10 cellular contexts compared by ENCODE assay signal in the genomic region with DNA sequence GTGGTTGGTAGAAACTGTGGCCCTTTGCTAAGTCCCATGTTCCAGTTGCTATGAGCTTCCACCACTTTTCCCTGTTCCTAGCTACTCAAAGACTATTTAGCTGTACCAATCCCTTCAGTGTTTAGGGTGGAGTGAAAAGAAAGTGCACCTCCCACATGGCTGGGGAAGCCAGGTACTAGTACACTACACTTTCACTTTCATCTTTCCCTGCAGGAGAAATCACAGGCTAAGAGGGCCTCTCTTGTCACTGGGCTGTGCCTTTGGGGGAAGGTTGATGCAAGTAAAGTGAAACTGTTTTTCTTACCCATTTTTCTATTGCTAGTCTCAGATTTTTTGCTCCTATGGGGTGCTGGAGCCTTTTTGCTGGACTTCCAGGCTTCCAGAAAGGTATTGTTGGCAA. TPM values are rescaled to one million over a fixed set of nuclear protein-coding genes. Genes with fewer than 3 reads are reported as not detected.
DNase-seq lines count a peak whose midpoint lies in the region; FAIRE-seq and TF ChIP-seq lines count a peak whose summit lies in the region.
"Had no signal": no experiment of that assay in that cellular context is flagged by ENCODE, and none has a peak within 500 bp of the region (broad histone marks: within the 10 kb centered on the region; RNA-seq: fewer than 3 reads in every experiment).

No MANE protein-coding gene starts in this region.

- H3K27me3 ChIP-seq in small intestine (ENCODE audit: control insufficient read depth in 2 of 2, insufficient read depth in 2 of 2, low read length in 2 of 2) = no peaks in the 10 kb centered on the region

- H3K36me3 ChIP-seq in small intestine (ENCODE audit: control insufficient read depth in 2 of 2, insufficient read depth in 2 of 2, low read length in 2 of 2) = no peaks in the 10 kb centered on the region

- intact Hi-C loops in activated CD4-positive, alpha-beta memory T cell treated with anti-CD3 and anti-CD28 coated beads for 36 hours (cut with micrococcal nuclease) = loop anchor here (5.0 kb wide), 1 partner anchor 265 kb away; no protein-coding TSS in a partner anchor

- H3K27ac Mint-ChIP-seq in activated CD4-positive, alpha-beta memory T cell treated with anti-CD3 and anti-CD28 coated beads for 36 hours = no peak overlapping the region
- no peak overlapping the region for H3K27ac Mint-ChIP-seq in activated CD4-positive, alpha-beta memory T cell treated with anti-CD3 and anti-CD28 coated beads, Interleukin-2, amount 10 ng/mL, durations not matched to agents 7 days and 5 days
- peak overlapping the region; percentile 36 for H3K27ac Mint-ChIP-seq in chondrocyte (ENCODE audit: unreplicated experiment)

- H3K27me3 Mint-ChIP-seq in activated CD4-positive, alpha-beta memory T cell treated with anti-CD3 and anti-CD28 coated beads for 36 hours = peaks cover 3% of the 10 kb centered on the region
- peaks cover 13% of the 10 kb centered on the region for H3K27me3 Mint-ChIP-seq in activated CD4-positive, alpha-beta memory T cell treated with anti-CD3 and anti-CD28 coated beads, Interleukin-2, amount 10 ng/mL, durations not matched to agents 7 days and 5 days
- H3K27me3 Mint-ChIP-seq in chondrocyte (ENCODE audit: low read depth) = no peaks in the 10 kb centered on the region

- CTCF ChIA-PET in activated CD4-positive, alpha-beta memory T cell treated with anti-CD3 and anti-CD28 coated beads for 36 hours (lab: Charles Lee) = interaction anchor here (1.2 kb wide), 1 partner anchor 123 kb away, joined by 4 read pairs; no protein-coding TSS in a partner anchor
- CTCF ChIA-PET in activated CD4-positive, alpha-beta memory T cell treated with anti-CD3 and anti-CD28 coated beads, Interleukin-2, amount 10 ng/mL, durations not matched to agents 7 days and 5 days (lab: Charles Lee) = interaction anchor here (0.8 kb wide), 1 partner anchor 94 kb away, joined by 3 read pairs; no protein-coding TSS in a partner anchor

- peaks cover 26% of the 10 kb centered on the region for H3K9me3 Mint-ChIP-seq in activated CD4-positive, alpha-beta memory T cell treated with anti-CD3 and anti-CD28 coated beads for 36 hours
- peaks cover 26% of the 10 kb centered on the region for H3K9me3 Mint-ChIP-seq in activated CD4-positive, alpha-beta memory T cell treated with anti-CD3 and anti-CD28 coated beads, Interleukin-2, amount 10 ng/mL, durations not matched to agents 7 days and 5 days
- peaks cover 27% of the 10 kb centered on the region for H3K9me3 Mint-ChIP-seq in chondrocyte (ENCODE audit: low read depth)

- H3K4me3 Mint-ChIP-seq in activated CD4-positive, alpha-beta memory T cell treated with anti-CD3 and anti-CD28 coated beads for 36 hours = no peak overlapping the region
- no peak overlapping the region for H3K4me3 Mint-ChIP-seq in activated CD4-positive, alpha-beta memory T cell treated with anti-CD3 and anti-CD28 coated beads, Interleukin-2, amount 10 ng/mL, durations not matched to agents 7 days and 5 days
- no peak overlapping the region for H3K4me3 Mint-ChIP-seq in chondrocyte (ENCODE audit: unreplicated experiment)

- FAIRE-seq in small intestine (lab: Jason Lieb, UNC) = no peak

- H3K4me3 ChIP-seq in small intestine (ENCODE audit: low read depth in 1 of 2, low read length in 2 of 2) = no peak overlapping the region

- peak; percentile 14 for DNase-seq in activated CD4-positive, alpha-beta memory T cell treated with anti-CD3 and anti-CD28 coated beads for 36 hours
- no peak for DNase-seq in activated CD4-positive, alpha-beta memory T cell treated with anti-CD3 and anti-CD28 coated beads, Interleukin-2, amount 10 ng/mL, durations not matched to agents 7 days and 5 days
- peak; percentile 4 for DNase-seq in NCI-H2196 (lab: John Stamatoyannopoulos, UW; ENCODE audit: unreplicated experiment)
- no peak for DNase-seq in chondrocyte (ENCODE audit: low spot score)
- DNase-seq in small intestine = peak; percentile 71
- no peak for DNase-seq in activated gamma-delta T cell treated with Interleukin-2 at 50 U/mL for 16 hours
- no peak for DNase-seq in NCI-H524 (lab: John Stamatoyannopoulos, UW)
- no peak for DNase-seq in hippocampal formation (lab: John Stamatoyannopoulos, UW)
- DNase-seq: activated CD8-positive, alpha-beta memory T cell treated with anti-CD3 and anti-CD28 coated beads, Interleukin-2, amount 50 U/mL, for 48 hours; caudate nucleus had no signal

- peaks cover 1% of the 10 kb centered on the region for H3K9me3 ChIP-seq in small intestine (ENCODE audit: control insufficient read depth, low read depth)

- no peak overlapping the region for H3K27ac ChIP-seq in small intestine (ENCODE audit: low read depth in 1 of 2, low read length in 1 of 2)

- peaks cover 6 to 8% of the 10 kb centered on the region in 2 donors for H3K4me1 ChIP-seq in small intestine (ENCODE audit: control insufficient read depth in 2 of 2, insufficient read depth in 1 of 2, low read depth in 1 of 2, low read length in 1 of 2)

- POLR2A ChIA-PET in activated CD4-positive, alpha-beta memory T cell treated with anti-CD3 and anti-CD28 coated beads for 36 hours (lab: Charles Lee) = no interaction called here
- POLR2A ChIA-PET in activated CD4-positive, alpha-beta memory T cell treated with anti-CD3 and anti-CD28 coated beads, Interleukin-2, amount 10 ng/mL, durations not matched to agents 7 days and 5 days (lab: Charles Lee) = interaction anchor here (0.6 kb wide), 1 partner anchor 221 kb away, joined by 3 read pairs; no protein-coding TSS in a partner anchor

- H3K36me3 Mint-ChIP-seq in activated CD4-positive, alpha-beta memory T cell treated with anti-CD3 and anti-CD28 coated beads for 36 hours = peaks cover 10% of the 10 kb centered on the region
- H3K36me3 Mint-ChIP-seq in activated CD4-positive, alpha-beta memory T cell treated with anti-CD3 and anti-CD28 coated beads, Interleukin-2, amount 10 ng/mL, durations not matched to agents 7 days and 5 days (ENCODE audit: low read depth) = peaks cover 15% of the 10 kb centered on the region
- H3K36me3 Mint-ChIP-seq in chondrocyte (ENCODE audit: low read depth) = peaks cover 5% of the 10 kb centered on the region

- TF ChIP-seq CTCF in chondrocyte (IDR thresholded peaks at IDR 0.05) = no peak

- peaks cover 29% of the 10 kb centered on the region for H3K4me1 Mint-ChIP-seq in activated CD4-positive, alpha-beta memory T cell treated with anti-CD3 and anti-CD28 coated beads for 36 hours (ENCODE audit: low read depth)
- H3K4me1 Mint-ChIP-seq in activated CD4-positive, alpha-beta memory T cell treated with anti-CD3 and anti-CD28 coated beads, Interleukin-2, amount 10 ng/mL, durations not matched to agents 7 days and 5 days = peaks cover 27% of the 10 kb centered on the region
- peaks cover 4% of the 10 kb centered on the region for H3K4me1 Mint-ChIP-seq in chondrocyte (ENCODE audit: low read depth)

RNA-seq across cellular contexts. Expression of a gene that starts 33.5 kb away (rescaled TPM):
- total RNA-seq in activated CD4-positive, alpha-beta memory T cell treated with anti-CD3 and anti-CD28 coated beads for 36 hours = 100 to 1,000 TPM; 229 to 232 TPM
- 100 to 1,000 TPM; 175 to 180 TPM for total RNA-seq in activated CD4-positive, alpha-beta memory T cell treated with anti-CD3 and anti-CD28 coated beads, Interleukin-2, amount 10 ng/mL, durations not matched to agents 7 days and 5 days
- 22.6 to 24.5 TPM (median 24.0 TPM) in 3 replicates for total RNA-seq in chondrocyte
- polyA plus RNA-seq in small intestine = 100 to 1,000 TPM in 1 of 3 donors, 10 to 100 TPM in 2; 26.2 to 217 (median 54.8) TPM

RNA-seq across cellular contexts. Expression of a gene that starts 40.8 kb away (rescaled TPM):
- 10 to 100 TPM; 34.0 to 34.7 TPM for total RNA-seq in activated CD4-positive, alpha-beta memory T cell treated with anti-CD3 and anti-CD28 coated beads for 36 hours
- 10 to 100 TPM; 35.2 to 35.7 TPM for total RNA-seq in activated CD4-positive, alpha-beta memory T cell treated with anti-CD3 and anti-CD28 coated beads, Interleukin-2, amount 10 ng/mL, durations not matched to agents 7 days and 5 days
- 15.1 to 20.7 TPM (median 16.0 TPM) in 3 replicates for total RNA-seq in chondrocyte
- 10 to 100 TPM; 17.6 to 28.5 (median 22.1) TPM for polyA plus RNA-seq in small intestine

Comparison
In these comparisons a context has a peak if more than half of its experiments do, and no peak if none do; other contexts are left out.
1. DNase-seq: peak in activated CD4-positive, alpha-beta memory T cell treated with anti-CD3 and anti-CD28 coated beads for 36 hours (single experiment), NCI-H2196 (single experiment) and small intestine (single experiment); none in activated CD4-positive, alpha-beta memory T cell treated with anti-CD3 and anti-CD28 coated beads, Interleukin-2, amount 10 ng/mL, durations not matched to agents 7 days and 5 days (single experiment), chondrocyte (single experiment), activated gamma-delta T cell treated with Interleukin-2 at 50 U/mL for 16 hours (single experiment), NCI-H524 (0 of 2) and hippocampal formation (0 of 2).